In genomic region chr16:72224260-72224768, GRCh38 we compare ENCODE assay signal across 1 cellular context.
A peak's percentile ranks its signal among the peaks of the same experiment; 100 is the strongest.
TF ChIP-seq lines count a peak whose summit lies in the region.

No MANE protein-coding gene starts in this region.

TF ChIP-seq in HepG2, 621 proteins besides CTCF, POLR2A, EP300 and RAD21 (continued from another document and continues in another):
- TF ChIP-seq, protein P1, sequence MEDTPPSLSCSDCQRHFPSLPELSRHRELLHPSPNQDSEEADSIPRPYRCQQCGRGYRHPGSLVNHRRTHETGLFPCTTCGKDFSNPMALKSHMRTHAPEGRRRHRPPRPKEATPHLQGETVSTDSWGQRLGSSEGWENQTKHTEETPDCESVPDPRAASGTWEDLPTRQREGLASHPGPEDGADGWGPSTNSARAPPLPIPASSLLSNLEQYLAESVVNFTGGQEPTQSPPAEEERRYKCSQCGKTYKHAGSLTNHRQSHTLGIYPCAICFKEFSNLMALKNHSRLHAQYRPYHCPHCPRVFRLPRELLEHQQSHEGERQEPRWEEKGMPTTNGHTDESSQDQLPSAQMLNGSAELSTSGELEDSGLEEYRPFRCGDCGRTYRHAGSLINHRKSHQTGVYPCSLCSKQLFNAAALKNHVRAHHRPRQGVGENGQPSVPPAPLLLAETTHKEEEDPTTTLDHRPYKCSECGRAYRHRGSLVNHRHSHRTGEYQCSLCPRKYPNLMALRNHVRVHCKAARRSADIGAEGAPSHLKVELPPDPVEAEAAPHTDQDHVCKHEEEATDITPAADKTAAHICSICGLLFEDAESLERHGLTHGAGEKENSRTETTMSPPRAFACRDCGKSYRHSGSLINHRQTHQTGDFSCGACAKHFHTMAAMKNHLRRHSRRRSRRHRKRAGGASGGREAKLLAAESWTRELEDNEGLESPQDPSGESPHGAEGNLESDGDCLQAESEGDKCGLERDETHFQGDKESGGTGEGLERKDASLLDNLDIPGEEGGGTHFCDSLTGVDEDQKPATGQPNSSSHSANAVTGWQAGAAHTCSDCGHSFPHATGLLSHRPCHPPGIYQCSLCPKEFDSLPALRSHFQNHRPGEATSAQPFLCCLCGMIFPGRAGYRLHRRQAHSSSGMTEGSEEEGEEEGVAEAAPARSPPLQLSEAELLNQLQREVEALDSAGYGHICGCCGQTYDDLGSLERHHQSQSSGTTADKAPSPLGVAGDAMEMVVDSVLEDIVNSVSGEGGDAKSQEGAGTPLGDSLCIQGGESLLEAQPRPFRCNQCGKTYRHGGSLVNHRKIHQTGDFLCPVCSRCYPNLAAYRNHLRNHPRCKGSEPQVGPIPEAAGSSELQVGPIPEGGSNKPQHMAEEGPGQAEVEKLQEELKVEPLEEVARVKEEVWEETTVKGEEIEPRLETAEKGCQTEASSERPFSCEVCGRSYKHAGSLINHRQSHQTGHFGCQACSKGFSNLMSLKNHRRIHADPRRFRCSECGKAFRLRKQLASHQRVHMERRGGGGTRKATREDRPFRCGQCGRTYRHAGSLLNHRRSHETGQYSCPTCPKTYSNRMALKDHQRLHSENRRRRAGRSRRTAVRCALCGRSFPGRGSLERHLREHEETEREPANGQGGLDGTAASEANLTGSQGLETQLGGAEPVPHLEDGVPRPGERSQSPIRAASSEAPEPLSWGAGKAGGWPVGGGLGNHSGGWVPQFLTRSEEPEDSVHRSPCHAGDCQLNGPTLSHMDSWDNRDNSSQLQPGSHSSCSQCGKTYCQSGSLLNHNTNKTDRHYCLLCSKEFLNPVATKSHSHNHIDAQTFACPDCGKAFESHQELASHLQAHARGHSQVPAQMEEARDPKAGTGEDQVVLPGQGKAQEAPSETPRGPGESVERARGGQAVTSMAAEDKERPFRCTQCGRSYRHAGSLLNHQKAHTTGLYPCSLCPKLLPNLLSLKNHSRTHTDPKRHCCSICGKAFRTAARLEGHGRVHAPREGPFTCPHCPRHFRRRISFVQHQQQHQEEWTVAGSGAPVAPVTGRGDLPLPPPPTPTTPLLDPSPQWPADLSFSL (CRISPR knock-in tag; IDR thresholded peaks at IDR 0.05): 0 out of 2 replicates have a peak, but pooled peaks have one; percentile 21
- TF ChIP-seq ZNF292 (CRISPR knock-in tag; IDR thresholded peaks at IDR 0.05; ENCODE audit: borderline replicate concordance, low read depth): peak; percentile 94; the same call in 1 of the 2 replicates
- no peak for TF ChIP-seq ZNF251 (CRISPR knock-in tag; IDR thresholded peaks at IDR 0.05)
- no peak for TF ChIP-seq XBP1 (CRISPR knock-in tag; IDR thresholded peaks at IDR 0.05)
- no peak for TF ChIP-seq ZNF550 (CRISPR knock-in tag; IDR thresholded peaks at IDR 0.05; ENCODE audit: borderline replicate concordance)
- TF ChIP-seq TAF15 (IDR thresholded peaks at IDR 0.05; ENCODE audit: low read depth, low read length, poor library complexity, severe bottlenecking): no peak
- TF ChIP-seq HNF4G (IDR thresholded peaks at IDR 0.05; ENCODE audit: borderline replicate concordance, low read depth, low read length): peak; percentile 79; the same call in 1 of the 2 replicates
- no peak for TF ChIP-seq HNF4G (CRISPR knock-in tag; IDR thresholded peaks at IDR 0.05; ENCODE audit: borderline replicate concordance, low read depth)
- peak; percentile 38; the same call in 1 of the 2 replicates for TF ChIP-seq SP4 (CRISPR knock-in tag; IDR thresholded peaks at IDR 0.05)
- TF ChIP-seq BCL6 (CRISPR knock-in tag; IDR thresholded peaks at IDR 0.05): peak; percentile 50; the same call in 1 of the 2 replicates
- TF ChIP-seq ZNF274 (CRISPR knock-in tag; IDR thresholded peaks at IDR 0.05): no peak
- no peak for TF ChIP-seq TEAD3 (CRISPR knock-in tag; optimal IDR thresholded peaks at IDR 0.05; ENCODE audit: borderline replicate concordance)
- TF ChIP-seq GFI1 (CRISPR knock-in tag; IDR thresholded peaks at IDR 0.05; ENCODE audit: borderline replicate concordance): peak; percentile 81; the same call in 1 of the 2 replicates
- TF ChIP-seq, protein P2, sequence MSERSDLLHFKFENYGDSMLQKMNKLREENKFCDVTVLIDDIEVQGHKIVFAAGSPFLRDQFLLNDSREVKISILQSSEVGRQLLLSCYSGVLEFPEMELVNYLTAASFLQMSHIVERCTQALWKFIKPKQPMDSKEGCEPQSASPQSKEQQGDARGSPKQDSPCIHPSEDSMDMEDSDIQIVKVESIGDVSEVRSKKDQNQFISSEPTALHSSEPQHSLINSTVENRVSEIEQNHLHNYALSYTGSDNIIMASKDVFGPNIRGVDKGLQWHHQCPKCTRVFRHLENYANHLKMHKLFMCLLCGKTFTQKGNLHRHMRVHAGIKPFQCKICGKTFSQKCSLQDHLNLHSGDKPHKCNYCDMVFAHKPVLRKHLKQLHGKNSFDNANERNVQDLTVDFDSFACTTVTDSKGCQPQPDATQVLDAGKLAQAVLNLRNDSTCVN (CRISPR knock-in tag; IDR thresholded peaks at IDR 0.05; ENCODE audit: borderline replicate concordance): no peak
- no peak for TF ChIP-seq ZNF558 (CRISPR knock-in tag; IDR thresholded peaks at IDR 0.05; ENCODE audit: borderline replicate concordance)
- TF ChIP-seq TFDP2 (CRISPR knock-in tag; IDR thresholded peaks at IDR 0.05): peak; percentile 48; the same call in 1 of the 2 replicates
- no peak; the same call in 1 of the 2 replicates for TF ChIP-seq ZBTB20 (CRISPR knock-in tag; IDR thresholded peaks at IDR 0.05; ENCODE audit: borderline replicate concordance, low read depth)
- TF ChIP-seq, protein P3, sequence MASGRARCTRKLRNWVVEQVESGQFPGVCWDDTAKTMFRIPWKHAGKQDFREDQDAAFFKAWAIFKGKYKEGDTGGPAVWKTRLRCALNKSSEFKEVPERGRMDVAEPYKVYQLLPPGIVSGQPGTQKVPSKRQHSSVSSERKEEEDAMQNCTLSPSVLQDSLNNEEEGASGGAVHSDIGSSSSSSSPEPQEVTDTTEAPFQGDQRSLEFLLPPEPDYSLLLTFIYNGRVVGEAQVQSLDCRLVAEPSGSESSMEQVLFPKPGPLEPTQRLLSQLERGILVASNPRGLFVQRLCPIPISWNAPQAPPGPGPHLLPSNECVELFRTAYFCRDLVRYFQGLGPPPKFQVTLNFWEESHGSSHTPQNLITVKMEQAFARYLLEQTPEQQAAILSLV (CRISPR knock-in tag; IDR thresholded peaks at IDR 0.05; ENCODE audit: borderline replicate concordance): no peak
- peak; percentile 62 for TF ChIP-seq CEBPG (CRISPR knock-in tag; IDR thresholded peaks at IDR 0.05)
- peak; percentile 57 for TF ChIP-seq ZNF781 (CRISPR knock-in tag; IDR thresholded peaks at IDR 0.05; ENCODE audit: borderline replicate concordance, not compliant biosample characterization)
- TF ChIP-seq FOXA3 (CRISPR knock-in tag; IDR thresholded peaks at IDR 0.05): 0 out of 2 replicates have a peak, but pooled peaks have one; percentile 13
- TF ChIP-seq ZNF205 (CRISPR knock-in tag; IDR thresholded peaks at IDR 0.05): 0 out of 2 replicates have a peak, but pooled peaks have one; percentile 32
- no peak for TF ChIP-seq ZBTB4 (CRISPR knock-in tag; IDR thresholded peaks at IDR 0.05; ENCODE audit: borderline replicate concordance)
- TF ChIP-seq HNRNPH1 (optimal IDR thresholded peaks at IDR 0.05; ENCODE audit: low read depth, low read length): no peak
- no peak for TF ChIP-seq CHD2 (IDR thresholded peaks at IDR 0.05; ENCODE audit: low read depth, low read length)
- TF ChIP-seq MZF1 (CRISPR knock-in tag; IDR thresholded peaks at IDR 0.05; ENCODE audit: borderline replicate concordance): no peak
- no peak for TF ChIP-seq ZNF230 (CRISPR knock-in tag; IDR thresholded peaks at IDR 0.05)
- TF ChIP-seq, protein P4, sequence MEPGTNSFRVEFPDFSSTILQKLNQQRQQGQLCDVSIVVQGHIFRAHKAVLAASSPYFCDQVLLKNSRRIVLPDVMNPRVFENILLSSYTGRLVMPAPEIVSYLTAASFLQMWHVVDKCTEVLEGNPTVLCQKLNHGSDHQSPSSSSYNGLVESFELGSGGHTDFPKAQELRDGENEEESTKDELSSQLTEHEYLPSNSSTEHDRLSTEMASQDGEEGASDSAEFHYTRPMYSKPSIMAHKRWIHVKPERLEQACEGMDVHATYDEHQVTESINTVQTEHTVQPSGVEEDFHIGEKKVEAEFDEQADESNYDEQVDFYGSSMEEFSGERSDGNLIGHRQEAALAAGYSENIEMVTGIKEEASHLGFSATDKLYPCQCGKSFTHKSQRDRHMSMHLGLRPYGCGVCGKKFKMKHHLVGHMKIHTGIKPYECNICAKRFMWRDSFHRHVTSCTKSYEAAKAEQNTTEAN (CRISPR knock-in tag; conservative IDR thresholded peaks at IDR 0.05): no peak
- no peak for TF ChIP-seq ARNT (IDR thresholded peaks at IDR 0.05)
- TF ChIP-seq ZNF101 (CRISPR knock-in tag; IDR thresholded peaks at IDR 0.05; ENCODE audit: borderline replicate concordance, low read depth): no peak
- no peak for TF ChIP-seq ZNF792 (CRISPR knock-in tag; IDR thresholded peaks at IDR 0.05)
- TF ChIP-seq ZNF691 (CRISPR knock-in tag; IDR thresholded peaks at IDR 0.05; ENCODE audit: borderline replicate concordance, low read depth): no peak
- TF ChIP-seq ZNF782 (CRISPR knock-in tag; IDR thresholded peaks at IDR 0.05; ENCODE audit: borderline replicate concordance): no peak
- peak; percentile 31; the same call in 1 of the 2 replicates for TF ChIP-seq SOX5 (CRISPR knock-in tag; IDR thresholded peaks at IDR 0.05; ENCODE audit: borderline replicate concordance)
- peak; percentile 93 for TF ChIP-seq RAD51 (IDR thresholded peaks at IDR 0.05; ENCODE audit: borderline replicate concordance)
- TF ChIP-seq JUNB (CRISPR knock-in tag; IDR thresholded peaks at IDR 0.05; ENCODE audit: borderline replicate concordance): no peak
- TF ChIP-seq, protein P5, sequence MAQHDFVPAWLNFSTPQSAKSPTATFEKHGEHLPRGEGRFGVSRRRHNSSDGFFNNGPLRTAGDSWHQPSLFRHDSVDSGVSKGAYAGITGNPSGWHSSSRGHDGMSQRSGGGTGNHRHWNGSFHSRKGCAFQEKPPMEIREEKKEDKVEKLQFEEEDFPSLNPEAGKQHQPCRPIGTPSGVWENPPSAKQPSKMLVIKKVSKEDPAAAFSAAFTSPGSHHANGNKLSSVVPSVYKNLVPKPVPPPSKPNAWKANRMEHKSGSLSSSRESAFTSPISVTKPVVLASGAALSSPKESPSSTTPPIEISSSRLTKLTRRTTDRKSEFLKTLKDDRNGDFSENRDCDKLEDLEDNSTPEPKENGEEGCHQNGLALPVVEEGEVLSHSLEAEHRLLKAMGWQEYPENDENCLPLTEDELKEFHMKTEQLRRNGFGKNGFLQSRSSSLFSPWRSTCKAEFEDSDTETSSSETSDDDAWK (CRISPR knock-in tag; IDR thresholded peaks at IDR 0.05): no peak
- 0 out of 2 replicates have a peak, but pooled peaks have one; percentile 36 for TF ChIP-seq KAT7 (CRISPR knock-in tag; IDR thresholded peaks at IDR 0.05; ENCODE audit: borderline replicate concordance)
- 0 out of 2 replicates have a peak, but pooled peaks have one; percentile 47 for TF ChIP-seq ZNF761 (CRISPR knock-in tag; conservative IDR thresholded peaks at IDR 0.05)
- no peak for TF ChIP-seq HDAC2 (CRISPR knock-in tag; IDR thresholded peaks at IDR 0.05)
- no peak for TF ChIP-seq KLF9 (CRISPR knock-in tag; IDR thresholded peaks at IDR 0.05; ENCODE audit: low read depth)
- 0 out of 2 replicates have a peak, but pooled peaks have one; percentile 40 for TF ChIP-seq EHMT2 (IDR thresholded peaks at IDR 0.05; ENCODE audit: borderline replicate concordance, low read depth, low read length)
- TF ChIP-seq TCF7 (IDR thresholded peaks at IDR 0.05; ENCODE audit: low read depth): peak; percentile 63
- 0 out of 2 replicates have a peak, but pooled peaks have one; percentile 50 for TF ChIP-seq TCF7L2 (IDR thresholded peaks at IDR 0.05; ENCODE audit: low read depth, low read length)
- TF ChIP-seq ZBTB14 (CRISPR knock-in tag; IDR thresholded peaks at IDR 0.05): no peak
- peak; percentile 73; the same call in 1 of the 2 replicates for TF ChIP-seq PHF21A (CRISPR knock-in tag; IDR thresholded peaks at IDR 0.05)
- TF ChIP-seq ZNF468 (CRISPR knock-in tag; IDR thresholded peaks at IDR 0.05): no peak
- no peak for TF ChIP-seq ZSCAN20 (CRISPR knock-in tag; IDR thresholded peaks at IDR 0.05; ENCODE audit: borderline replicate concordance)
